Comparison of ENCODE assay signal across 16 cellular contexts in genomic region chr15:80507638-80508316, GRCh38.
A peak's percentile ranks its signal among the peaks of the same experiment; 100 is the strongest.
DNase-seq lines count a peak whose midpoint lies in the region; ATAC-seq and TF ChIP-seq lines count a peak whose summit lies in the region.
"Had no signal": no experiment of that assay in that cellular context is flagged by ENCODE, and none has a peak within 500 bp of the region (broad histone marks: within the 10 kb centered on the region; RNA-seq: fewer than 3 reads in every experiment).

No MANE protein-coding gene starts in this region.

- peak overlapping the region in 35 of 59 donors; percentile 3 to 70 (median 42) for H3K27ac ChIP-seq in dorsolateral prefrontal cortex
- peak overlapping the region; percentile 36 for H3K27ac ChIP-seq in lower lobe of right lung
- H3K27ac ChIP-seq: BLaER1, ovary had no signal

- intact Hi-C loops in dorsolateral prefrontal cortex (cut with DNase I) = loop anchor here in 1 of 2 donors (5.0 kb wide), 1 partner anchor 40 kb away; no protein-coding TSS in a partner anchor
- intact Hi-C loops in lower lobe of right lung (cut with DNase I) = no loop called here

- no peak overlapping the region for H3K4me3 ChIP-seq in dorsolateral prefrontal cortex
- H3K4me3 ChIP-seq in lower lobe of right lung = no peak overlapping the region
- H3K4me3 ChIP-seq: BLaER1, ovary, upper lobe of left lung had no signal

- H3K4me1 ChIP-seq in lower lobe of right lung = peaks cover 4% of the 10 kb centered on the region
- H3K4me1 ChIP-seq: BLaER1 had no signal

- H3K27me3 ChIP-seq in dorsolateral prefrontal cortex (no peaks in the 10 kb centered on the region), lower lobe of right lung (ENCODE audit: low read depth) (no peaks in the 10 kb centered on the region)
- H3K27me3 ChIP-seq: BLaER1, ovary, upper lobe of left lung had no signal

- no peak for TF ChIP-seq CTCF in dorsolateral prefrontal cortex (IDR thresholded peaks at IDR 0.05 in 54 of 56, conservative IDR thresholded peaks at IDR 0.05 in 2 of 56; ENCODE audit: low read depth in 1 of 56, partially characterized antibody in 56 of 56)
- no peak for TF ChIP-seq CTCF in lower lobe of right lung (IDR thresholded peaks at IDR 0.05)

- ATAC-seq in lower lobe of right lung = peak; percentile 59 to 66
- no peak for ATAC-seq in GM18867 (IDR thresholded peaks at IDR 0.05; ENCODE audit: unreplicated experiment)
- no peak for ATAC-seq in GM18868 (IDR thresholded peaks at IDR 0.05; ENCODE audit: unreplicated experiment)
- ATAC-seq in HG03095 (IDR thresholded peaks at IDR 0.05; ENCODE audit: unreplicated experiment) = no peak
- ATAC-seq in HG03571 (IDR thresholded peaks at IDR 0.05; ENCODE audit: unreplicated experiment) = no peak

- H3K36me3 ChIP-seq in lower lobe of right lung = no peaks in the 10 kb centered on the region
- H3K36me3 ChIP-seq: ovary, upper lobe of left lung had no signal

- no peaks in the 10 kb centered on the region for H3K9me3 ChIP-seq in lower lobe of right lung
- H3K9me3 ChIP-seq: ovary had no signal

- DNase-seq in AG08395 (ENCODE audit: low spot score) (peak; percentile 95), HS-5 (ENCODE audit: low read depth) (peak; percentile 60), dorsolateral prefrontal cortex (no peak), lower lobe of right lung (no peak)
- DNase-seq: activated CD4-positive, alpha-beta memory T cell treated with anti-CD3 and anti-CD28 coated beads for 36 hours; caudate nucleus; NCI-H2171 treated with DMSO at 0.1 percent for 48 hours; NK-92 treated with Interleukin-12 subunit alpha and Interleukin-12 subunit beta, amount 100 ng/mL, for 24 hours; SIG-M5; upper lobe of left lung had no signal

Comparison
In these comparisons a context has a peak if more than half of its experiments do, and no peak if none do; other contexts are left out.
1. DNase-seq: peak in AG08395 (single experiment) and HS-5 (single experiment); none in dorsolateral prefrontal cortex (0 of 10) and lower lobe of right lung (single experiment).
2. ATAC-seq: peak in lower lobe of right lung (2 of 2); none in GM18867 (single experiment), GM18868 (single experiment), HG03095 (single experiment) and HG03571 (single experiment).